In the genomic region with DNA sequence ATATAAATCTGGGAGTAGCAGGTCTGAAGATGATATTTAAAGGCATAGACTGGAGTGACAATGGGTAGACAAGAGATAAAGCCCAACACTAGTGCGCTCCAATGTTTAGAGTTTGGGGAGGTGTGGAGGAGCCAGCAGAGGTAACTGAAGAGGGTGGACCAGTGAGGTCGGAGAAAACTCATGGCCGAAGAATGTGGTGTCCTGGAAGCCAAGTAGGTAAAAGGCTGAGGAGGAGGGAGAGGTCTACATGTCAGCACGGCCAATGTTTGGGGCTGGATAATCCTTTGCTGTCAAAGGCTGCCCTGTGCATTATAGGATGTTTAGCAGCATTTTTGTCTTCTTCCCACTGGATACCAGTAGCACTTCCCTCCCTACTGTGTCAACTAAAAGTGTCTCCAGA, we compare ENCODE assay signal across 18 cellular contexts.
A peak's percentile ranks its signal among the peaks of the same experiment; 100 is the strongest.
DNase-seq lines count a peak whose midpoint lies in the region; ATAC-seq and TF ChIP-seq lines count a peak whose summit lies in the region.
"Had no signal": no experiment of that assay in that cellular context is flagged by ENCODE, and none has a peak within 500 bp of the region (broad histone marks: within the 10 kb centered on the region; RNA-seq: fewer than 3 reads in every experiment).

No MANE protein-coding gene starts in this region.

- peak; percentile 22 for DNase-seq in ELR (ENCODE audit: low read depth)
- peak; percentile 75 for DNase-seq in M059J (ENCODE audit: low read depth)
- peak; percentile 43 for DNase-seq in epithelial cell of esophagus (ENCODE audit: low read depth)
- DNase-seq in osteocyte (ENCODE audit: extremely low spot score, unreplicated experiment): peak; percentile 17
- DNase-seq in NCI-H774 (lab: John Stamatoyannopoulos, UW): no peak
- no peak for DNase-seq in dedifferentiated amniotic fluid mesenchymal stem cell (ENCODE audit: extremely low spot score)
- DNase-seq: ACHN; CD4-positive, CD25-positive, alpha-beta regulatory T cell; GDM1; HFFc6; MV-4-11; NCI-H1436 treated with DMSO at 0.1 percent for 48 hours; NCI-H2081 treated with DMSO at 0.1 percent for 48 hours; NCI-H526; NK-92 treated with Interleukin-12 subunit alpha and Interleukin-12 subunit beta, amount 100 ng/mL, for 24 hours; OCI-M1 had no signal

- ATAC-seq in HG03432 (IDR thresholded peaks at IDR 0.05; ENCODE audit: unreplicated experiment): no peak
- ATAC-seq: GM23338 had no signal

- no peaks in the 10 kb centered on the region for H3K9me3 Mint-ChIP-seq in osteocyte (ENCODE audit: unreplicated experiment)
- H3K9me3 Mint-ChIP-seq: CD4-positive, CD25-positive, alpha-beta regulatory T cell; GM23338; HFFc6 had no signal

- H3K27ac Mint-ChIP-seq in osteocyte (ENCODE audit: unreplicated experiment): no peak overlapping the region
- H3K27ac Mint-ChIP-seq: CD4-positive, CD25-positive, alpha-beta regulatory T cell; GM23338; HFFc6 had no signal

- no peaks in the 10 kb centered on the region for H3K27me3 Mint-ChIP-seq in osteocyte (ENCODE audit: unreplicated experiment)

- H3K4me3 Mint-ChIP-seq in osteocyte (ENCODE audit: unreplicated experiment): no peak overlapping the region
- H3K4me3 Mint-ChIP-seq: CD4-positive, CD25-positive, alpha-beta regulatory T cell; GM23338; HFFc6 had no signal

- H3K36me3 Mint-ChIP-seq in osteocyte (ENCODE audit: unreplicated experiment): no peaks in the 10 kb centered on the region
- H3K36me3 Mint-ChIP-seq: CD4-positive, CD25-positive, alpha-beta regulatory T cell had no signal

- H3K4me3 ChIP-seq in epithelial cell of esophagus (ENCODE audit: low read length): no peak overlapping the region
- H3K4me3 ChIP-seq: GM23338 had no signal

- H3K4me1 Mint-ChIP-seq in osteocyte (ENCODE audit: unreplicated experiment): peaks cover 20% of the 10 kb centered on the region
- H3K4me1 Mint-ChIP-seq: CD4-positive, CD25-positive, alpha-beta regulatory T cell; GM23338 had no signal

- no peak for TF ChIP-seq CTCF in epithelial cell of esophagus (IDR thresholded peaks at IDR 0.05; ENCODE audit: insufficient read depth, low read depth, low read length, missing control alignments)
- TF ChIP-seq CTCF in osteocyte (IDR thresholded peaks at IDR 0.05): no peak

Comparison
In these comparisons a context has a peak if more than half of its experiments do, and no peak if none do; other contexts are left out.
1. DNase-seq: peak in ELR (single experiment), M059J (single experiment), epithelial cell of esophagus (single experiment) and osteocyte (single experiment); none in NCI-H774 (single experiment) and dedifferentiated amniotic fluid mesenchymal stem cell (single experiment).